ENCODE assay signal across 27 cellular contexts in genomic region chr14:84483072-84483410, GRCh38.
DNase-seq lines count a peak whose midpoint lies in the region; ATAC-seq, FAIRE-seq and TF ChIP-seq lines count a peak whose summit lies in the region.
"Had no signal": no experiment of that assay in that cellular context is flagged by ENCODE, and none has a peak within 500 bp of the region (broad histone marks: within the 10 kb centered on the region; RNA-seq: fewer than 3 reads in every experiment).

No MANE protein-coding gene starts in this region.

- H3K9me3 ChIP-seq in astrocyte (ENCODE audit: insufficient read depth, low read depth, low read length) (no peaks in the 10 kb centered on the region), hepatocyte (ENCODE audit: low read depth) (no peaks in the 10 kb centered on the region), trophoblast cell (ENCODE audit: insufficient read depth, low read depth, low read length) (no peaks in the 10 kb centered on the region)
- H3K9me3 ChIP-seq: lower lobe of right lung, neutrophil, right lobe of liver, SJCRH30 had no signal

- H3K4me1 Mint-ChIP-seq in GM23338 (peaks cover 11% of the 10 kb centered on the region), astrocyte (ENCODE audit: low read depth, unreplicated experiment) (peaks cover 35% of the 10 kb centered on the region)
- H3K4me1 Mint-ChIP-seq: activated CD4-positive, alpha-beta memory T cell treated with anti-CD3 and anti-CD28 coated beads, Interleukin-2, amount 10 ng/mL, durations not matched to agents 7 days and 5 days; activated T-helper 17 cell treated with anti-CD3 and anti-CD28 coated beads, Interleukin-2, amount 50 U/mL, for 72 hours; CD4-positive, CD25-positive, alpha-beta regulatory T cell; stimulated activated memory B cell treated with anti-CD40 and anti-IgM and Interleukin-4, amounts not matched to agents 10 μg/mL and 1 μg/mL and 100 μg/mL, for 72 hours had no signal

- H2BK120ac ChIP-seq in trophoblast cell (ENCODE audit: insufficient read depth, low read length, poor library complexity): no peak overlapping the region

- H3K4me1 ChIP-seq in GM23338 (ENCODE audit: insufficient read depth) (peaks cover 11% of the 10 kb centered on the region), astrocyte (ENCODE audit: insufficient read depth, low read length) (peaks cover 16% of the 10 kb centered on the region), hepatocyte (ENCODE audit: insufficient read depth) (no peaks in the 10 kb centered on the region), trophoblast cell (ENCODE audit: control insufficient read depth in 1 of 2, insufficient read depth in 2 of 2, low read length in 2 of 2) (peaks cover 2 to 8% of the 10 kb centered on the region in 2 experiments)
- H3K4me1 ChIP-seq: lower lobe of right lung, right lobe of liver, SJCRH30 had no signal

- H2BK5ac ChIP-seq in trophoblast cell (ENCODE audit: low read depth, low read length, poor library complexity): peak overlapping the region; percentile 49

- no peaks in the 10 kb centered on the region; the same call in 2 of the 3 replicates for H3K9me3 Mint-ChIP-seq in GM23338
- H3K9me3 Mint-ChIP-seq in astrocyte (ENCODE audit: unreplicated experiment): peaks cover 2% of the 10 kb centered on the region

- H3K27ac Mint-ChIP-seq in GM23338: peak overlapping the region; percentile 77
- H3K27ac Mint-ChIP-seq in astrocyte (ENCODE audit: unreplicated experiment): peak overlapping the region; percentile 85
- H3K27ac Mint-ChIP-seq: activated CD4-positive, alpha-beta memory T cell treated with anti-CD3 and anti-CD28 coated beads, Interleukin-2, amount 10 ng/mL, durations not matched to agents 7 days and 5 days; activated naive CD4-positive, alpha-beta T cell treated with anti-CD3 and anti-CD28 coated beads, Interleukin-2, amount 50 U/mL, for 72 hours; activated T-helper 17 cell treated with anti-CD3 and anti-CD28 coated beads, Interleukin-2, amount 50 U/mL, for 72 hours; CD4-positive, CD25-positive, alpha-beta regulatory T cell; stimulated activated memory B cell treated with anti-CD40 and anti-IgM and Interleukin-4, amounts not matched to agents 10 μg/mL and 1 μg/mL and 100 μg/mL, for 72 hours had no signal

- no peak overlapping the region for H2BK12ac ChIP-seq in trophoblast cell (ENCODE audit: low read length)

- H4K91ac ChIP-seq in trophoblast cell (ENCODE audit: low read depth, low read length): no peak overlapping the region

- H3K79me1 ChIP-seq in trophoblast cell (ENCODE audit: low read length): peaks cover 5% of the 10 kb centered on the region

- H3K4me3 Mint-ChIP-seq in GM23338 (no peak overlapping the region), astrocyte (ENCODE audit: unreplicated experiment) (no peak overlapping the region)
- H3K4me3 Mint-ChIP-seq: activated CD4-positive, alpha-beta memory T cell treated with anti-CD3 and anti-CD28 coated beads, Interleukin-2, amount 10 ng/mL, durations not matched to agents 7 days and 5 days; activated T-helper 17 cell treated with anti-CD3 and anti-CD28 coated beads, Interleukin-2, amount 50 U/mL, for 72 hours; CD4-positive, CD25-positive, alpha-beta regulatory T cell; stimulated activated memory B cell treated with anti-CD40 and anti-IgM and Interleukin-4, amounts not matched to agents 10 μg/mL and 1 μg/mL and 100 μg/mL, for 72 hours had no signal

- H2AK5ac ChIP-seq in trophoblast cell (ENCODE audit: low read length): no peak overlapping the region

- H3K9ac ChIP-seq in astrocyte (ENCODE audit: low read length) (peak overlapping the region; percentile 36), trophoblast cell (ENCODE audit: low read length) (no peak overlapping the region)

- H3K27me3 ChIP-seq in GM23338 (ENCODE audit: insufficient read depth) (no peaks in the 10 kb centered on the region), astrocyte (ENCODE audit: insufficient read depth, low read length) (no peaks in the 10 kb centered on the region), hepatocyte (no peaks in the 10 kb centered on the region), trophoblast cell (ENCODE audit: insufficient read depth, low read length) (no peaks in the 10 kb centered on the region)
- H3K27me3 ChIP-seq: neutrophil, right lobe of liver, SJCRH30 had no signal

- no peak overlapping the region for H3K27ac ChIP-seq in GM23338 (ENCODE audit: low read depth)
- H3K27ac ChIP-seq in astrocyte (ENCODE audit: low read depth, low read length): peak overlapping the region; percentile 27
- H3K27ac ChIP-seq in hepatocyte: no peak overlapping the region
- H3K27ac ChIP-seq in trophoblast cell (ENCODE audit: low read depth, low read length): peak overlapping the region; percentile 24
- H3K27ac ChIP-seq: lower lobe of right lung, neutrophil, right lobe of liver, SJCRH30 had no signal

- H3K4me3 ChIP-seq in GM23338: no peak overlapping the region
- H3K4me3 ChIP-seq in astrocyte (ENCODE audit: insufficient read depth, low read depth, low read length): peak overlapping the region; percentile 25
- H3K4me3 ChIP-seq in hepatocyte: no peak overlapping the region
- no peak overlapping the region for H3K4me3 ChIP-seq in trophoblast cell (ENCODE audit: low read depth, low read length)
- H3K4me3 ChIP-seq: lower lobe of right lung, right lobe of liver, SJCRH30 had no signal

- H3K27me3 Mint-ChIP-seq in GM23338 (ENCODE audit: insufficient read depth, low read depth, poor library complexity) (no peaks in the 10 kb centered on the region), astrocyte (ENCODE audit: low read depth, unreplicated experiment) (no peaks in the 10 kb centered on the region)
- H3K27me3 Mint-ChIP-seq: activated CD4-positive, alpha-beta memory T cell treated with anti-CD3 and anti-CD28 coated beads, Interleukin-2, amount 10 ng/mL, durations not matched to agents 7 days and 5 days; activated T-helper 17 cell treated with anti-CD3 and anti-CD28 coated beads, Interleukin-2, amount 50 U/mL, for 72 hours; CD4-positive, CD25-positive, alpha-beta regulatory T cell; stimulated activated memory B cell treated with anti-CD40 and anti-IgM and Interleukin-4, amounts not matched to agents 10 μg/mL and 1 μg/mL and 100 μg/mL, for 72 hours had no signal

- H3K4me2 ChIP-seq in GM23338 (no peak overlapping the region), astrocyte (ENCODE audit: low read length) (peak overlapping the region; percentile 76), hepatocyte (peak overlapping the region; percentile 50), trophoblast cell (ENCODE audit: low read length) (peak overlapping the region; percentile 7)

- no peaks in the 10 kb centered on the region for H3F3A ChIP-seq in GM23338 (replicated peaks; ENCODE audit: low read depth)

- H3K36me3 Mint-ChIP-seq in GM23338 (ENCODE audit: low read depth) (no peaks in the 10 kb centered on the region), astrocyte (ENCODE audit: low read depth, unreplicated experiment) (no peaks in the 10 kb centered on the region)
- H3K36me3 Mint-ChIP-seq: activated naive CD4-positive, alpha-beta T cell treated with anti-CD3 and anti-CD28 coated beads, Interleukin-2, amount 50 U/mL, for 72 hours; CD4-positive, CD25-positive, alpha-beta regulatory T cell; stimulated activated memory B cell treated with anti-CD40 and anti-IgM and Interleukin-4, amounts not matched to agents 10 μg/mL and 1 μg/mL and 100 μg/mL, for 72 hours had no signal

- H3K9me2 ChIP-seq in GM23338 (ENCODE audit: insufficient read depth) (no peaks in the 10 kb centered on the region), hepatocyte (replicated peaks; ENCODE audit: insufficient read depth) (no peaks in the 10 kb centered on the region)

- no peak for FAIRE-seq in astrocyte (lab: Jason Lieb, UNC)
- FAIRE-seq: D721Med had no signal

- no peak overlapping the region for H3K23ac ChIP-seq in trophoblast cell (ENCODE audit: low read length)

- H3K79me2 ChIP-seq in GM23338 (replicated peaks; ENCODE audit: insufficient read depth) (no peaks in the 10 kb centered on the region), astrocyte (ENCODE audit: insufficient read depth, low read length) (no peaks in the 10 kb centered on the region), hepatocyte (no peaks in the 10 kb centered on the region), trophoblast cell (ENCODE audit: control insufficient read depth, insufficient read depth, low read length, poor library complexity) (no peaks in the 10 kb centered on the region)

- no peak overlapping the region for H4K12ac ChIP-seq in trophoblast cell (ENCODE audit: low read depth, low read length)

- DNase-seq in GM23338 (ENCODE audit: low spot score): no peak
- DNase-seq in astrocyte (ENCODE audit: low read depth): no peak
- DNase-seq in hepatocyte (ENCODE audit: low spot score): no peak
- DNase-seq in trophoblast cell: no peak
- no peak for DNase-seq in HUDEP-2 (lab: John Stamatoyannopoulos, UW; ENCODE audit: unreplicated experiment in 76 of 76)
- no peak for DNase-seq in activated CD4-positive, alpha-beta T cell treated with anti-CD3 and anti-CD28 coated beads for 48 hours
- DNase-seq: activated CD4-positive, alpha-beta memory T cell treated with anti-CD3 and anti-CD28 coated beads, Interleukin-2, amount 10 ng/mL, durations not matched to agents 7 days and 5 days; activated CD8-positive, alpha-beta memory T cell treated with anti-CD3 and anti-CD28 coated beads, Interleukin-2, amount 50 U/mL, for 48 hours; CD4-positive, CD25-positive, alpha-beta regulatory T cell; central memory CD4-positive, alpha-beta T cell; lower lobe of right lung; NCI-H1092 treated with DMSO at 0.1 percent for 48 hours; NCI-H187 treated with DMSO at 0.1 percent for 48 hours; NCI-H526 treated with DMSO at 0.1 percent for 48 hours; right lobe of liver; SJCRH30; stimulated activated CD4-positive, alpha-beta T cell treated with anti-CD3 and anti-CD28 coated beads, Interleukin-4, amount 100 ng/mL, for 4 hours; substantia nigra; T-helper 1 cell had no signal

- 36% methylated on average over 6 of the region's 6 CpGs for WGBS in hepatocyte (ENCODE audit: low lambda C conversion rate, missing lambda C conversion rate)
- no CpG with 5 or more reads among the region's 6 CpGs for WGBS in trophoblast cell (ENCODE audit: extremely low coverage, insufficient coverage, insufficient read length)

- H3K36me3 ChIP-seq in GM23338 (ENCODE audit: insufficient read depth) (no peaks in the 10 kb centered on the region), astrocyte (ENCODE audit: insufficient read depth, low read length) (no peaks in the 10 kb centered on the region), hepatocyte (replicated peaks; ENCODE audit: insufficient read depth, low read depth) (no peaks in the 10 kb centered on the region), trophoblast cell (ENCODE audit: control insufficient read depth in 1 of 2, insufficient read depth in 2 of 2, low read length in 2 of 2) (no peaks in the 10 kb centered on the region)
- H3K36me3 ChIP-seq: lower lobe of right lung, neutrophil, right lobe of liver, SJCRH30 had no signal

- TF ChIP-seq CTCF in GM23338 (conservative IDR thresholded peaks at IDR 0.05; ENCODE audit: low read depth in 2 of 2) (no peak), astrocyte (IDR thresholded peaks at IDR 0.05; ENCODE audit: insufficient read depth, low read depth, low read length) (no peak), hepatocyte (IDR thresholded peaks at IDR 0.05; ENCODE audit: poor library complexity) (no peak)

- no peak overlapping the region for H2AFZ ChIP-seq in GM23338
- peak overlapping the region; percentile 72 for H2AFZ ChIP-seq in astrocyte (ENCODE audit: low read depth, low read length)
- peak overlapping the region; percentile 5 for H2AFZ ChIP-seq in hepatocyte
- H2AFZ ChIP-seq in trophoblast cell (ENCODE audit: insufficient read depth, low read length, poor library complexity): no peak overlapping the region

- H4K20me1 ChIP-seq in GM23338 (replicated peaks; ENCODE audit: insufficient read depth): no peaks in the 10 kb centered on the region
- no peaks in the 10 kb centered on the region for H4K20me1 ChIP-seq in astrocyte (ENCODE audit: insufficient read depth, low read length)
- H4K20me1 ChIP-seq in hepatocyte (ENCODE audit: insufficient read depth, poor library complexity, severe bottlenecking): no peaks in the 10 kb centered on the region

- no peak overlapping the region for H3K4ac ChIP-seq in trophoblast cell (ENCODE audit: low read depth, low read length)

- ATAC-seq in GM23338 (no peak), HG03196 (IDR thresholded peaks at IDR 0.05; ENCODE audit: unreplicated experiment) (no peak), HG03095 (IDR thresholded peaks at IDR 0.05; ENCODE audit: unreplicated experiment) (no peak)
- ATAC-seq: activated CD4-positive, CD25-positive, alpha-beta regulatory T cell treated with anti-CD3 and anti-CD28 coated beads, Interleukin-2, amount 50 U/mL, for 24 hours; activated naive CD4-positive, alpha-beta T cell treated with anti-CD3 and anti-CD28 coated beads, Interleukin-2, amount 50 U/mL, for 72 hours; activated T-helper 17 cell treated with anti-CD3 and anti-CD28 coated beads, Interleukin-2, amount 50 U/mL, for 72 hours; lower lobe of right lung; right lobe of liver; stimulated activated memory B cell treated with anti-CD40 and anti-IgM and Interleukin-4, amounts not matched to agents 10 μg/mL and 1 μg/mL and 100 μg/mL, for 72 hours had no signal

- H3K14ac ChIP-seq in trophoblast cell (ENCODE audit: low read length): no peak overlapping the region

- no peak overlapping the region for H4K8ac ChIP-seq in trophoblast cell (ENCODE audit: low read depth, low read length)

- no peak overlapping the region for H3K18ac ChIP-seq in trophoblast cell (ENCODE audit: low read length)

Comparison
In these comparisons a context has a peak if more than half of its experiments do, and no peak if none do; other contexts are left out.
1. H2AFZ ChIP-seq: peak in astrocyte (single experiment) and hepatocyte (single experiment); none in GM23338 (single experiment) and trophoblast cell (single experiment).
2. H3K27ac ChIP-seq: peak in astrocyte (single experiment) and trophoblast cell (single experiment); none in GM23338 (single experiment) and hepatocyte (single experiment).